In genomic region chr9:111678293-111678692, GRCh38 we compare ENCODE assay signal across 1 cellular context.
TF ChIP-seq lines count a peak whose summit lies in the region.

No MANE protein-coding gene starts in this region.

TF ChIP-seq in HepG2, 621 proteins besides CTCF, POLR2A, EP300 and RAD21 (continued from another document):
- TF ChIP-seq, protein P1, sequence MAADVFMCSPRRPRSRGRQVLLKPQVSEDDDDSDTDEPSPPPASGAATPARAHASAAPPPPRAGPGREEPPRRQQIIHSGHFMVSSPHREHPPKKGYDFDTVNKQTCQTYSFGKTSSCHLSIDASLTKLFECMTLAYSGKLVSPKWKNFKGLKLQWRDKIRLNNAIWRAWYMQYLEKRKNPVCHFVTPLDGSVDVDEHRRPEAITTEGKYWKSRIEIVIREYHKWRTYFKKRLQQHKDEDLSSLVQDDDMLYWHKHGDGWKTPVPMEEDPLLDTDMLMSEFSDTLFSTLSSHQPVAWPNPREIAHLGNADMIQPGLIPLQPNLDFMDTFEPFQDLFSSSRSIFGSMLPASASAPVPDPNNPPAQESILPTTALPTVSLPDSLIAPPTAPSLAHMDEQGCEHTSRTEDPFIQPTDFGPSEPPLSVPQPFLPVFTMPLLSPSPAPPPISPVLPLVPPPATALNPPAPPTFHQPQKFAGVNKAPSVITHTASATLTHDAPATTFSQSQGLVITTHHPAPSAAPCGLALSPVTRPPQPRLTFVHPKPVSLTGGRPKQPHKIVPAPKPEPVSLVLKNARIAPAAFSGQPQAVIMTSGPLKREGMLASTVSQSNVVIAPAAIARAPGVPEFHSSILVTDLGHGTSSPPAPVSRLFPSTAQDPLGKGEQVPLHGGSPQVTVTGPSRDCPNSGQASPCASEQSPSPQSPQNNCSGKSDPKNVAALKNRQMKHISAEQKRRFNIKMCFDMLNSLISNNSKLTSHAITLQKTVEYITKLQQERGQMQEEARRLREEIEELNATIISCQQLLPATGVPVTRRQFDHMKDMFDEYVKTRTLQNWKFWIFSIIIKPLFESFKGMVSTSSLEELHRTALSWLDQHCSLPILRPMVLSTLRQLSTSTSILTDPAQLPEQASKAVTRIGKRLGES (CRISPR knock-in tag; IDR thresholded peaks at IDR 0.05; ENCODE audit: borderline replicate concordance): no peak
- TF ChIP-seq ZNF160 (CRISPR knock-in tag; IDR thresholded peaks at IDR 0.05): no peak
- TF ChIP-seq PCBP1 (IDR thresholded peaks at IDR 0.05; ENCODE audit: borderline replicate concordance, low read depth, low read length): no peak
- no peak for TF ChIP-seq POLR2AphosphoS2 (IDR thresholded peaks at IDR 0.05; ENCODE audit: low read depth, low read length)
- TF ChIP-seq NCOR1 (IDR thresholded peaks at IDR 0.05; ENCODE audit: borderline replicate concordance, low read length): peak; percentile 57; the same call in 1 of the 2 replicates
- no peak for TF ChIP-seq MAF1 (CRISPR knock-in tag; IDR thresholded peaks at IDR 0.05; ENCODE audit: borderline replicate concordance)
- TF ChIP-seq ZFP82 (CRISPR knock-in tag; IDR thresholded peaks at IDR 0.05; ENCODE audit: borderline replicate concordance): no peak
- peak; percentile 63; the same call in 1 of the 2 replicates for TF ChIP-seq HNRNPL (IDR thresholded peaks at IDR 0.05; ENCODE audit: low read depth, low read length)
- TF ChIP-seq ZNF431 (CRISPR knock-in tag; IDR thresholded peaks at IDR 0.05; ENCODE audit: borderline replicate concordance, low read depth): no peak
- TF ChIP-seq MIER3 (CRISPR knock-in tag; IDR thresholded peaks at IDR 0.05; ENCODE audit: borderline replicate concordance): no peak
- TF ChIP-seq ZNF644 (CRISPR knock-in tag; IDR thresholded peaks at IDR 0.05; ENCODE audit: low read depth): peak; percentile 99
- no peak for TF ChIP-seq KMT2A (CRISPR knock-in tag; IDR thresholded peaks at IDR 0.05)
- TF ChIP-seq CBFB (CRISPR knock-in tag; IDR thresholded peaks at IDR 0.05): no peak
- TF ChIP-seq ZNF780A (CRISPR knock-in tag; IDR thresholded peaks at IDR 0.05): no peak
- TF ChIP-seq IKZF1 (IDR thresholded peaks at IDR 0.05): no peak
- no peak for TF ChIP-seq MBD4 (IDR thresholded peaks at IDR 0.05; ENCODE audit: borderline replicate concordance, low read length)
- peak; percentile 20; the same call in 1 of the 2 replicates for TF ChIP-seq ZGPAT (CRISPR knock-in tag; IDR thresholded peaks at IDR 0.05)
- TF ChIP-seq ZNF550 (CRISPR knock-in tag; IDR thresholded peaks at IDR 0.05; ENCODE audit: borderline replicate concordance): no peak
- TF ChIP-seq ZFP36L2 (CRISPR knock-in tag; IDR thresholded peaks at IDR 0.05): no peak
- TF ChIP-seq, protein P2, sequence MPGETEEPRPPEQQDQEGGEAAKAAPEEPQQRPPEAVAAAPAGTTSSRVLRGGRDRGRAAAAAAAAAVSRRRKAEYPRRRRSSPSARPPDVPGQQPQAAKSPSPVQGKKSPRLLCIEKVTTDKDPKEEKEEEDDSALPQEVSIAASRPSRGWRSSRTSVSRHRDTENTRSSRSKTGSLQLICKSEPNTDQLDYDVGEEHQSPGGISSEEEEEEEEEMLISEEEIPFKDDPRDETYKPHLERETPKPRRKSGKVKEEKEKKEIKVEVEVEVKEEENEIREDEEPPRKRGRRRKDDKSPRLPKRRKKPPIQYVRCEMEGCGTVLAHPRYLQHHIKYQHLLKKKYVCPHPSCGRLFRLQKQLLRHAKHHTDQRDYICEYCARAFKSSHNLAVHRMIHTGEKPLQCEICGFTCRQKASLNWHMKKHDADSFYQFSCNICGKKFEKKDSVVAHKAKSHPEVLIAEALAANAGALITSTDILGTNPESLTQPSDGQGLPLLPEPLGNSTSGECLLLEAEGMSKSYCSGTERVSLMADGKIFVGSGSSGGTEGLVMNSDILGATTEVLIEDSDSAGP (CRISPR knock-in tag; IDR thresholded peaks at IDR 0.05; ENCODE audit: borderline replicate concordance): 0 out of 2 replicates have a peak, but pooled peaks have one; percentile 28
- no peak for TF ChIP-seq ELF1 (CRISPR knock-in tag; IDR thresholded peaks at IDR 0.05)
- TF ChIP-seq, protein P3, sequence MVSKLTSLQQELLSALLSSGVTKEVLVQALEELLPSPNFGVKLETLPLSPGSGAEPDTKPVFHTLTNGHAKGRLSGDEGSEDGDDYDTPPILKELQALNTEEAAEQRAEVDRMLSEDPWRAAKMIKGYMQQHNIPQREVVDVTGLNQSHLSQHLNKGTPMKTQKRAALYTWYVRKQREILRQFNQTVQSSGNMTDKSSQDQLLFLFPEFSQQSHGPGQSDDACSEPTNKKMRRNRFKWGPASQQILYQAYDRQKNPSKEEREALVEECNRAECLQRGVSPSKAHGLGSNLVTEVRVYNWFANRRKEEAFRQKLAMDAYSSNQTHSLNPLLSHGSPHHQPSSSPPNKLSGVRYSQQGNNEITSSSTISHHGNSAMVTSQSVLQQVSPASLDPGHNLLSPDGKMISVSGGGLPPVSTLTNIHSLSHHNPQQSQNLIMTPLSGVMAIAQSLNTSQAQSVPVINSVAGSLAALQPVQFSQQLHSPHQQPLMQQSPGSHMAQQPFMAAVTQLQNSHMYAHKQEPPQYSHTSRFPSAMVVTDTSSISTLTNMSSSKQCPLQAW (CRISPR knock-in tag; IDR thresholded peaks at IDR 0.05): no peak
- no peak for TF ChIP-seq ZNF616 (CRISPR knock-in tag; IDR thresholded peaks at IDR 0.05; ENCODE audit: low read depth)
- no peak for TF ChIP-seq CREBL2 (CRISPR knock-in tag; IDR thresholded peaks at IDR 0.05; ENCODE audit: borderline replicate concordance)
- TF ChIP-seq ETV5 (CRISPR knock-in tag; IDR thresholded peaks at IDR 0.05; ENCODE audit: borderline replicate concordance): no peak
